ENCODE assay signal across 32 cellular contexts in the genomic region with DNA sequence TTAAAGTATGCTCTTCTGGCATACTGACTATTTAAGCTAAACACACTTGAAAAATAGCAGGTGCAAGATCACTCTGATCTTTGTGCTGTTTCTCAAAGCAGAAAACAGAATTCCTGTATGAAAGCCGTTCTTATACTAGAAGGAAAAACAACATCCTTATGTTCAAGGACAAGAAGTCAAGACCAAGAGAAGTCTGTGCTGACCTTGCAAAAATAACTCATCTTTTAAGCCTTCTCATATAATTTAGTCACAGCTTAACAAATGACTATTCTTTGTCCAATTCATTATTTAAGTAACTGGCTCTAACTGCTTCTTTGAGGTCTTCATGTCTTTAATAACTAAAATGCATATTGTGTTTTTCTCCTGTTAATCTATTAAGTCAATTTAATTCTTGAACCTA.
"Had no signal": no experiment of that assay in that cellular context is flagged by ENCODE, and none has a peak within 500 bp of the region (broad histone marks: within the 10 kb centered on the region; RNA-seq: fewer than 3 reads in every experiment).

No MANE protein-coding gene starts in this region.

- H3K9me3 ChIP-seq: adrenal gland, ascending aorta, breast epithelium, colonic mucosa, esophagus squamous epithelium, gastroesophageal sphincter had no signal

- DNase-seq: activated B cell treated with CpG ODN at 0.5 μM for 24 hours; activated CD4-positive, alpha-beta T cell treated with anti-CD3 and anti-CD28 coated beads for 48 hours; activated CD4-positive, alpha-beta T cell treated with anti-CD3 and anti-CD28 coated beads, Interleukin-2, amount 50 U/mL, for 1 hour; activated CD4-positive, alpha-beta T cell treated with anti-CD3 and anti-CD28 coated beads, Interleukin-2, amount 50 U/mL, for 48 hours; activated CD8-positive, alpha-beta memory T cell treated with anti-CD3 and anti-CD28 coated beads for 24 hours; activated CD8-positive, alpha-beta T cell treated with anti-CD3 and anti-CD28 coated beads for 36 hours; activated effector memory CD4-positive, alpha-beta T cell treated with Interleukin-2 at 50 U/mL for 16 hours; activated gamma-delta T cell treated with Interleukin-2 at 50 U/mL for 16 hours; activated naive CD4-positive, alpha-beta T cell treated with Interleukin-2 at 50 U/mL for 16 hours; activated naive CD8-positive, alpha-beta T cell treated with anti-CD3 and anti-CD28 coated beads for 36 hours; activated naive CD8-positive, alpha-beta T cell treated with anti-CD3 and anti-CD28 coated beads, Interleukin-2, amount 50 U/mL, for 24 hours; activated T-cell treated with anti-CD3 and anti-CD28 coated beads, Interleukin-2, amount 50 U/mL, for 4 hours; adrenal gland; central memory CD4-positive, alpha-beta T cell; cerebellar nuclear complex; colonic mucosa; effector CD8-positive, alpha-beta T cell; esophagus squamous epithelium; foreskin melanocyte; head of caudate nucleus; hippocampal formation; T-helper 17 cell had no signal

- H3K4me3 ChIP-seq: adrenal gland, ascending aorta, breast epithelium, cardiac muscle cell, colonic mucosa, esophagus squamous epithelium, gastroesophageal sphincter had no signal

- H3K36me3 ChIP-seq: adrenal gland, ascending aorta, breast epithelium, cardiac muscle cell, colonic mucosa, esophagus squamous epithelium, gastroesophageal sphincter had no signal

- H3K27ac ChIP-seq: adrenal gland, ascending aorta, breast epithelium, cardiac muscle cell, colonic mucosa, epithelial cell of prostate, esophagus squamous epithelium, gastroesophageal sphincter, VCaP had no signal

- H3K27me3 ChIP-seq: adrenal gland, ascending aorta, breast epithelium, cardiac muscle cell, colonic mucosa, esophagus squamous epithelium, gastroesophageal sphincter had no signal

- H3K4me1 ChIP-seq: adrenal gland, ascending aorta, breast epithelium, colonic mucosa, esophagus squamous epithelium, gastroesophageal sphincter had no signal

- ATAC-seq: activated CD4-positive, CD25-positive, alpha-beta regulatory T cell treated with anti-CD3 and anti-CD28 coated beads, Interleukin-2, amount 50 U/mL, for 24 hours; activated CD8-positive, alpha-beta T cell treated with anti-CD3 and anti-CD28 coated beads for 36 hours; activated naive CD8-positive, alpha-beta T cell treated with anti-CD3 and anti-CD28 coated beads, Interleukin-2, amount 50 U/mL, for 24 hours; activated T-cell treated with anti-CD3 and anti-CD28 coated beads, Interleukin-2, amount 50 U/mL, for 4 hours; activated T-helper 17 cell treated with anti-CD3 and anti-CD28 coated beads, Interleukin-2, amount 50 U/mL, for 72 hours; gastroesophageal sphincter; T-helper 17 cell had no signal

- FAIRE-seq: endometrium, endothelial cell of umbilical vein had no signal
